ENCODE assay signal across 8 cellular contexts in the genomic region with DNA sequence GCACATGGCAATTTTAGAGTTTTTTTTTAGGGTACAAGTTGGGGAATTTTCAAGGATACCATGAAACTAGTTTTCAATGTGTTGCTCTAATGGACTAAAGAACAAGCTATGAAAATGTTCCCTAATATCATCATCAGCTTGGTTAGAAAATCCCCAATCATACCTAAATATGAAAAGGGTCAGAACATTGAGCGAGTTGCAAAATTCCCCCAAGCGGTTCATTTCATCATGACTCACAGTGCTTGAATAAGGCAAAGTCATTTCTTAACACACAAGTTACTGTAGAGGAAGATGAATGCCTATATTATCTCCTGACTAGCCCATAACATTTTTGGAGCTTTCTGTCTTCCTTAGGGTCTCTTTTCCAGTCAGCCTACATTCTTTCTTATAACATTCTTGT.
DNase-seq lines count a peak whose midpoint lies in the region; ATAC-seq and TF ChIP-seq lines count a peak whose summit lies in the region.

No MANE protein-coding gene starts in this region.

- no peak overlapping the region for H3K27ac ChIP-seq in WERI-Rb-1

- ATAC-seq in HG03039 (IDR thresholded peaks at IDR 0.05; ENCODE audit: unreplicated experiment) (peak; percentile 76), SK-N-SH treated with all-trans-retinoic acid at 6 μM for 48 hours (peak; percentile 62; the same call in 2 of the 3 replicates)

- H3K4me3 ChIP-seq in WERI-Rb-1 (ENCODE audit: low read depth, low read length), result no peak overlapping the region

- TF ChIP-seq CTCF in WERI-Rb-1 (IDR thresholded peaks at IDR 0.05; ENCODE audit: low read depth, low read length), result no peak

- H3K9me3 ChIP-seq in WERI-Rb-1 (ENCODE audit: severe bottlenecking), result no peaks in the 10 kb centered on the region

- DNase-seq in activated T-cell treated with anti-CD3 and anti-CD28 coated beads for 4 hours (peak; percentile 8), glomerular visceral epithelial cell (ENCODE audit: extremely low spot score) (peak; percentile 13), WERI-Rb-1 (no peak), medulla oblongata (ENCODE audit: extremely low spot score) (no peak), NCI-H774 (lab: John Stamatoyannopoulos, UW) (no peak)
- DNase-seq in activated T-cell treated with anti-CD3 and anti-CD28 coated beads, Interleukin-2, amount 50 U/mL, for 48 hours, result no peak

- H3K27me3 ChIP-seq in WERI-Rb-1 (ENCODE audit: insufficient read depth, low read depth, severe bottlenecking), result no peaks in the 10 kb centered on the region

- H3K36me3 ChIP-seq in WERI-Rb-1, result no peaks in the 10 kb centered on the region

TF ChIP-seq in SK-N-SH treated with all-trans-retinoic acid at 6 μM for 48 hours, 23 proteins besides CTCF, POLR2A, EP300 and RAD21:
- TF ChIP-seq BACH2 (CRISPR knock-in tag; IDR thresholded peaks at IDR 0.05; ENCODE audit: borderline replicate concordance), result no peak

Comparison
In these comparisons a context has a peak if more than half of its experiments do, and no peak if none do; other contexts are left out.
1. DNase-seq: peak in activated T-cell treated with anti-CD3 and anti-CD28 coated beads for 4 hours (single experiment) and glomerular visceral epithelial cell (single experiment); none in activated T-cell treated with anti-CD3 and anti-CD28 coated beads, Interleukin-2, amount 50 U/mL, for 48 hours (0 of 2), WERI-Rb-1 (single experiment), medulla oblongata (single experiment) and NCI-H774 (single experiment).